Comparison of ENCODE assay signal across 17 cellular contexts in genomic region chr19:2214253-2214652, GRCh38. TPM values are rescaled to one million over a fixed set of nuclear protein-coding genes. Genes with fewer than 3 reads are reported as not detected.
"Had no signal": no experiment of that assay in that cellular context is flagged by ENCODE, and none has a peak within 500 bp of the region (broad histone marks: within the 10 kb centered on the region; RNA-seq: fewer than 3 reads in every experiment).

No MANE protein-coding gene starts in this region.

- H3K27me3 Mint-ChIP-seq: activated CD8-positive, alpha-beta T cell treated with anti-CD3 and anti-CD28 coated beads for 36 hours; effector memory CD8-positive, alpha-beta T cell; stimulated activated naive CD8-positive, alpha-beta T cell treated with anti-CD3 and anti-CD28 coated beads, Interleukin-15, amount 100 ng/mL, for 72 hours had no signal

- H3K4me3 Mint-ChIP-seq: activated CD8-positive, alpha-beta T cell treated with anti-CD3 and anti-CD28 coated beads for 36 hours; effector memory CD8-positive, alpha-beta T cell; natural killer cell had no signal

- H3K4me1 ChIP-seq: ascending aorta, SJSA1, tibial nerve had no signal

- DNase-seq: activated CD4-positive, alpha-beta T cell treated with anti-CD3 and anti-CD28 coated beads for 4 hours; activated CD8-positive, alpha-beta memory T cell treated with anti-CD3 and anti-CD28 coated beads, Interleukin-2, amount 50 U/mL, for 4 hours; activated CD8-positive, alpha-beta T cell treated with anti-CD3 and anti-CD28 coated beads for 36 hours; activated naive CD4-positive, alpha-beta T cell; effector memory CD8-positive, alpha-beta T cell; natural killer cell; stimulated activated CD4-positive, alpha-beta T cell treated with anti-CD3 and anti-CD28 coated beads, Interleukin-15, amount 100 ng/mL, for 24 hours; stimulated activated CD4-positive, alpha-beta T cell treated with anti-CD3 and anti-CD28 coated beads, Interleukin-4, amount 100 ng/mL, for 24 hours; stimulated activated naive CD8-positive, alpha-beta T cell treated with anti-CD3 and anti-CD28 coated beads, Interleukin-15, amount 100 ng/mL, for 72 hours; SW 1271; T-helper 9 cell had no signal

- H3K9me3 ChIP-seq: ascending aorta, SJSA1, tibial nerve had no signal

- H3K27ac Mint-ChIP-seq: natural killer cell had no signal

- H3K4me3 ChIP-seq: ascending aorta, coronary artery, SJSA1, tibial nerve had no signal

- H3K36me3 Mint-ChIP-seq: natural killer cell had no signal

- ATAC-seq: effector memory CD8-positive, alpha-beta T cell; natural killer cell; stimulated activated naive CD8-positive, alpha-beta T cell treated with anti-CD3 and anti-CD28 coated beads, Interleukin-15, amount 100 ng/mL, for 72 hours had no signal

- H3K27me3 ChIP-seq: ascending aorta, SJSA1, tibial nerve had no signal

- H3K27ac ChIP-seq: ascending aorta, coronary artery, SJSA1 had no signal

RNA-seq across cellular contexts. Expression of gene AMH, which starts 34.9 kb away (rescaled TPM):
- total RNA-seq: ascending aorta, occipital lobe had no signal

RNA-seq across cellular contexts. Expression of gene JSRP1, which starts 42.0 kb away (rescaled TPM):
- total RNA-seq: ascending aorta, lung microvascular endothelial cell, occipital lobe, SJSA1, tibial nerve had no signal
